Comparison of ENCODE assay signal across 37 cellular contexts in genomic region chr18:31213641-31214040, GRCh38. TPM values are rescaled to one million over a fixed set of nuclear protein-coding genes. Genes with fewer than 3 reads are reported as not detected.
"Had no signal": no experiment of that assay in that cellular context is flagged by ENCODE, and none has a peak within 500 bp of the region (broad histone marks: within the 10 kb centered on the region; RNA-seq: fewer than 3 reads in every experiment).

No MANE protein-coding gene starts in this region.

- H3K4me1 ChIP-seq: adrenal gland, body of pancreas, breast epithelium, Peyer's patch had no signal

- H3K27me3 ChIP-seq: adrenal gland, body of pancreas, breast epithelium, MG63, Peyer's patch had no signal

- FAIRE-seq: astrocyte had no signal

- H3K9me3 ChIP-seq: adrenal gland, body of pancreas, breast epithelium, MG63, Peyer's patch had no signal

- H3K4me3 ChIP-seq: adrenal gland, body of pancreas, breast epithelium, MG63, Peyer's patch had no signal

- H3K27ac ChIP-seq: adrenal gland, body of pancreas, breast epithelium, Peyer's patch, VCaP had no signal

- DNase-seq: activated B cell treated with CpG ODN at 0.5 μM for 24 hours; activated CD4-positive, alpha-beta memory T cell treated with anti-CD3 and anti-CD28 coated beads for 36 hours; activated CD4-positive, alpha-beta T cell treated with anti-CD3 and anti-CD28 coated beads for 4 hours; activated CD4-positive, alpha-beta T cell treated with anti-CD3 and anti-CD28 coated beads, Interleukin-2, amount 50 U/mL, for 1 hour; activated CD4-positive, CD25-positive, alpha-beta regulatory T cell treated with anti-CD3 and anti-CD28 coated beads, Interleukin-2, amount 50 U/mL, for 72 hours; activated CD8-positive, alpha-beta memory T cell treated with anti-CD3 and anti-CD28 coated beads, Interleukin-2, amount 50 U/mL, for 4 hours; activated gamma-delta T cell treated with Interleukin-2 at 50 U/mL for 16 hours; activated naive CD4-positive, alpha-beta T cell treated with anti-CD3 and anti-CD28 coated beads for 36 hours; activated T-cell treated with anti-CD3 and anti-CD28 coated beads for 4 hours; activated T-cell treated with anti-CD3 and anti-CD28 coated beads, Interleukin-2, amount 50 U/mL, for 4 hours; adrenal gland; body of pancreas; caudate nucleus; cerebellar nuclear complex; Kasumi-1; MG63; NCI-H1048; NCI-H1105 treated with DMSO at 0.1 percent for 48 hours; NCI-H1436 treated with DMSO at 0.1 percent for 48 hours; NCI-H1694 treated with DMSO at 0.1 percent for 48 hours; NCI-H2029; NCI-H510A; NCI-H526; NCI-H748 treated with DMSO at 0.1 percent for 48 hours; NK-92 treated with Interleukin-12 subunit alpha and Interleukin-12 subunit beta, amount 100 ng/mL, for 24 hours; PC-3; Peyer's patch; RPMI8226; SW 1271; T-helper 1 cell; T-helper 2 cell; T-helper 9 cell had no signal

- ATAC-seq: activated naive CD4-positive, alpha-beta T cell treated with anti-CD3 and anti-CD28 coated beads, Interleukin-2, amount 50 U/mL, for 72 hours; activated T-cell treated with anti-CD3 and anti-CD28 coated beads, Interleukin-2, amount 50 U/mL, for 4 hours; body of pancreas; PC-3 had no signal

- H3K36me3 ChIP-seq: adrenal gland, breast epithelium, MG63, Peyer's patch had no signal

RNA-seq across cellular contexts. Expression of gene DSC1, which starts 51.0 kb away (rescaled TPM):
- total RNA-seq: activated B cell treated with CpG ODN at 0.5 μM for 24 hours; activated T-cell treated with anti-CD3 and anti-CD28 coated beads, Interleukin-2, amount 50 U/mL, for 4 hours; activated T-helper 1 cell treated with anti-CD3 and anti-CD28 coated beads, Interleukin-12 subunit alpha, Interleukin-12 subunit beta, Interleukin-2, Interleukin-4 antibody, amounts not matched to agents 30 ng/mL and 10 ng/mL and 1 ng/mL, durations not matched to agents 14 hours and 24 hours and 36 hours; adrenal gland; body of pancreas; PC-3 had no signal
- polyA plus RNA-seq: adrenal gland had no signal
